In the genomic region with DNA sequence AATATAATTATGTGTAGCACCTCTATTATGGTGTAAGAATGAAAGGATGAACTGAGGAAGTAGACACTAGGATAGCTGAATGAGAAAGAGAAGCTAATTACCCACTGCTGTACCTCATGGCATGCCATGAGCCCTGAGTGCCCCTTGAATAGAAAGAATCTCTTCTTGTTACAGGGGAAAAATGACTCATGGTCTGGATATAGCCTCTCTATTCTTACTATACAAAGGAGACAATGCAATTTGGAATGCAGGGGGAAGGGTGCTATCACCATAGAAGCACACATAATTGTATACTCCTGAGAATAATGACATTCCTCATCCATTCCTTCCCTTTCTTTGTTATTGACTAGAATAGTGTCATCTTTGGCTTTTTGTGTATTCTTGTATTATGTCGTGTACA, we compare ENCODE assay signal across 1 cellular context.
TF ChIP-seq lines count a peak whose summit lies in the region.

No MANE protein-coding gene starts in this region.

TF ChIP-seq in HepG2, 621 proteins besides CTCF, POLR2A, EP300 and RAD21 (continued from another document):
- TF ChIP-seq, protein P1, sequence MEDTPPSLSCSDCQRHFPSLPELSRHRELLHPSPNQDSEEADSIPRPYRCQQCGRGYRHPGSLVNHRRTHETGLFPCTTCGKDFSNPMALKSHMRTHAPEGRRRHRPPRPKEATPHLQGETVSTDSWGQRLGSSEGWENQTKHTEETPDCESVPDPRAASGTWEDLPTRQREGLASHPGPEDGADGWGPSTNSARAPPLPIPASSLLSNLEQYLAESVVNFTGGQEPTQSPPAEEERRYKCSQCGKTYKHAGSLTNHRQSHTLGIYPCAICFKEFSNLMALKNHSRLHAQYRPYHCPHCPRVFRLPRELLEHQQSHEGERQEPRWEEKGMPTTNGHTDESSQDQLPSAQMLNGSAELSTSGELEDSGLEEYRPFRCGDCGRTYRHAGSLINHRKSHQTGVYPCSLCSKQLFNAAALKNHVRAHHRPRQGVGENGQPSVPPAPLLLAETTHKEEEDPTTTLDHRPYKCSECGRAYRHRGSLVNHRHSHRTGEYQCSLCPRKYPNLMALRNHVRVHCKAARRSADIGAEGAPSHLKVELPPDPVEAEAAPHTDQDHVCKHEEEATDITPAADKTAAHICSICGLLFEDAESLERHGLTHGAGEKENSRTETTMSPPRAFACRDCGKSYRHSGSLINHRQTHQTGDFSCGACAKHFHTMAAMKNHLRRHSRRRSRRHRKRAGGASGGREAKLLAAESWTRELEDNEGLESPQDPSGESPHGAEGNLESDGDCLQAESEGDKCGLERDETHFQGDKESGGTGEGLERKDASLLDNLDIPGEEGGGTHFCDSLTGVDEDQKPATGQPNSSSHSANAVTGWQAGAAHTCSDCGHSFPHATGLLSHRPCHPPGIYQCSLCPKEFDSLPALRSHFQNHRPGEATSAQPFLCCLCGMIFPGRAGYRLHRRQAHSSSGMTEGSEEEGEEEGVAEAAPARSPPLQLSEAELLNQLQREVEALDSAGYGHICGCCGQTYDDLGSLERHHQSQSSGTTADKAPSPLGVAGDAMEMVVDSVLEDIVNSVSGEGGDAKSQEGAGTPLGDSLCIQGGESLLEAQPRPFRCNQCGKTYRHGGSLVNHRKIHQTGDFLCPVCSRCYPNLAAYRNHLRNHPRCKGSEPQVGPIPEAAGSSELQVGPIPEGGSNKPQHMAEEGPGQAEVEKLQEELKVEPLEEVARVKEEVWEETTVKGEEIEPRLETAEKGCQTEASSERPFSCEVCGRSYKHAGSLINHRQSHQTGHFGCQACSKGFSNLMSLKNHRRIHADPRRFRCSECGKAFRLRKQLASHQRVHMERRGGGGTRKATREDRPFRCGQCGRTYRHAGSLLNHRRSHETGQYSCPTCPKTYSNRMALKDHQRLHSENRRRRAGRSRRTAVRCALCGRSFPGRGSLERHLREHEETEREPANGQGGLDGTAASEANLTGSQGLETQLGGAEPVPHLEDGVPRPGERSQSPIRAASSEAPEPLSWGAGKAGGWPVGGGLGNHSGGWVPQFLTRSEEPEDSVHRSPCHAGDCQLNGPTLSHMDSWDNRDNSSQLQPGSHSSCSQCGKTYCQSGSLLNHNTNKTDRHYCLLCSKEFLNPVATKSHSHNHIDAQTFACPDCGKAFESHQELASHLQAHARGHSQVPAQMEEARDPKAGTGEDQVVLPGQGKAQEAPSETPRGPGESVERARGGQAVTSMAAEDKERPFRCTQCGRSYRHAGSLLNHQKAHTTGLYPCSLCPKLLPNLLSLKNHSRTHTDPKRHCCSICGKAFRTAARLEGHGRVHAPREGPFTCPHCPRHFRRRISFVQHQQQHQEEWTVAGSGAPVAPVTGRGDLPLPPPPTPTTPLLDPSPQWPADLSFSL (CRISPR knock-in tag; IDR thresholded peaks at IDR 0.05): no peak
- no peak for TF ChIP-seq ZSCAN29 (CRISPR knock-in tag; conservative IDR thresholded peaks at IDR 0.05)
